ENCODE assay signal across 14 cellular contexts in the genomic region with DNA sequence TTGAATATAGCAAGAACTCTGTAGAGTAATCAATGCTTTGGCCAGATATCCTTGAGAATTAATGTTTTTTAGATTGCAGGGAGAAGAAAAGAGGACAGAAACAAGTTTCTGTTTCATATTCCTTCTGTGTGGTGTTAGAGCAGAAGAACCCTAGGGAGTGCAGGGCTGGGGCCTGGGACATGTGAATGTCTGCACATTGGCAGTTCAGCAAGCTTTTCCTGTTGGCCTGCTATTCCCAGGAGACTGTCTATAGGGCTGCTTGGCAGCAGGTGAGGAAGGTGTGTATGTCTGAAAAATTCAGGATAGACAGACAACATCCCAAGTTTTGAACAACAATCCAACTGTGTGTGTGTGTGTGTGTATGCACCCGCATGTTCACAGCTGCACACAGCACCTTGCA. TPM values are rescaled to one million over a fixed set of nuclear protein-coding genes. Genes with fewer than 3 reads are reported as not detected.
DNase-seq lines count a peak whose midpoint lies in the region; ATAC-seq and TF ChIP-seq lines count a peak whose summit lies in the region.
"Had no signal": no experiment of that assay in that cellular context is flagged by ENCODE, and none has a peak within 500 bp of the region (broad histone marks: within the 10 kb centered on the region; RNA-seq: fewer than 3 reads in every experiment).

No MANE protein-coding gene starts in this region.

- no peak for TF ChIP-seq CTCF in heart right ventricle (IDR thresholded peaks at IDR 0.05)
- no peak for TF ChIP-seq CTCF in osteoblast (IDR thresholded peaks at IDR 0.05; ENCODE audit: extremely low read depth, low read depth, low read length)

- ATAC-seq in heart right ventricle = peak in 1 of 8 donors; percentile 9
- no peak for ATAC-seq in Right ventricle myocardium inferior
- no peak for ATAC-seq in HG03457 (IDR thresholded peaks at IDR 0.05; ENCODE audit: unreplicated experiment)
- no peak for ATAC-seq in HG03432 (IDR thresholded peaks at IDR 0.05; ENCODE audit: unreplicated experiment)
- ATAC-seq in HG02840 (IDR thresholded peaks at IDR 0.05; ENCODE audit: low FRiP score, unreplicated experiment) = no peak
- ATAC-seq: activated T-cell treated with anti-CD3 and anti-CD28 coated beads, Interleukin-2, amount 50 U/mL, for 4 hours; naive thymus-derived CD4-positive, alpha-beta T cell had no signal

- intact Hi-C loops in heart right ventricle (cut with DNase I) (loop anchor here in 1 of 10 donors (2.0 kb wide), 1 partner anchor 27 kb away; no protein-coding TSS in a partner anchor), Right ventricle myocardium inferior (cut with DNase I) (no loop called here)

- H3K79me2 ChIP-seq in osteoblast (ENCODE audit: insufficient read depth, low read length) = peaks cover 2% of the 10 kb centered on the region

- H3K9me3 ChIP-seq in heart right ventricle (no peaks in the 10 kb centered on the region), esophagus (ENCODE audit: control insufficient read depth in 2 of 2, insufficient read depth in 1 of 2, low read depth in 1 of 2, low read length in 1 of 2) (no peaks in the 10 kb centered on the region), osteoblast (ENCODE audit: low read depth, low read length) (no peaks in the 10 kb centered on the region)
- H3K9me3 ChIP-seq: MG63, vagina had no signal

- H3K36me3 ChIP-seq in heart right ventricle (peaks cover 0 to 4% (median 0%) of the 10 kb centered on the region in 9 donors), esophagus (ENCODE audit: control insufficient read depth in 2 of 2, insufficient read depth in 2 of 2, low read length in 1 of 2) (no peaks in the 10 kb centered on the region), osteoblast (ENCODE audit: insufficient read depth, low read length) (no peaks in the 10 kb centered on the region)
- H3K36me3 ChIP-seq: MG63, vagina had no signal

- WGBS in heart right ventricle, 2 donors = 50 to 81% methylated on average over 1 of the region's 1 CpG
- 73 to 85% methylated on average over 1 of the region's 1 CpG for WGBS in esophagus, 2 donors

- H2AFZ ChIP-seq in osteoblast (ENCODE audit: low read length) = no peak overlapping the region

- H3K4me2 ChIP-seq in osteoblast (ENCODE audit: insufficient read depth, low read length) = peak overlapping the region; percentile 8

- H3K4me3 ChIP-seq in heart right ventricle (no peak overlapping the region), esophagus (ENCODE audit: low read depth in 1 of 2, low read length in 2 of 2) (no peak overlapping the region), osteoblast (ENCODE audit: insufficient read depth, low read length) (no peak overlapping the region)
- H3K4me3 ChIP-seq: MG63, SK-N-MC, vagina had no signal

- no peaks in the 10 kb centered on the region for H3K27me3 ChIP-seq in heart right ventricle
- H3K27me3 ChIP-seq in esophagus (ENCODE audit: control insufficient read depth in 1 of 2, insufficient read depth in 2 of 2, low read length in 2 of 2) = no peaks in the 10 kb centered on the region
- no peaks in the 10 kb centered on the region for H3K27me3 ChIP-seq in osteoblast (ENCODE audit: insufficient read depth, low read length)
- H3K27me3 ChIP-seq: MG63, vagina had no signal

- no peak for DNase-seq in heart right ventricle
- DNase-seq in Right ventricle myocardium inferior (ENCODE audit: missing footprints) = no peak
- no peak for DNase-seq in osteoblast (ENCODE audit: insufficient read length, low spot score, missing footprints)
- no peak for DNase-seq in DMS153 (lab: John Stamatoyannopoulos, UW)
- DNase-seq: activated T-cell treated with anti-CD3 and anti-CD28 coated beads, Interleukin-2, amount 50 U/mL, for 4 hours; DMS79; MG63; naive thymus-derived CD4-positive, alpha-beta T cell had no signal

- H3K27ac ChIP-seq in heart right ventricle (peak overlapping the region; percentile 76 to 94 (median 88)), esophagus (ENCODE audit: low read depth in 2 of 2, low read length in 1 of 2) (peak overlapping the region; percentile 52 to 66), osteoblast (ENCODE audit: low read depth, low read length) (peak overlapping the region; percentile 91)
- H3K27ac ChIP-seq: SK-N-MC had no signal

- peaks cover 2 to 52% (median 36%) of the 10 kb centered on the region in 9 donors for H3K4me1 ChIP-seq in heart right ventricle
- H3K4me1 ChIP-seq in esophagus (ENCODE audit: control insufficient read depth in 2 of 2, insufficient read depth in 2 of 2, low read length in 1 of 2) = peaks cover 0 to 4% of the 10 kb centered on the region in 2 donors
- peaks cover 23% of the 10 kb centered on the region for H3K4me1 ChIP-seq in osteoblast (ENCODE audit: insufficient read depth, low read length)

- H4K20me1 ChIP-seq in osteoblast (ENCODE audit: insufficient read depth, low read length) = no peaks in the 10 kb centered on the region

RNA-seq across cellular contexts. Expression of gene CNBP, which starts 13.6 kb away (rescaled TPM):
- total RNA-seq in heart right ventricle (100 to 1,000 TPM; 438 to 594 (median 487) TPM), Right ventricle myocardium inferior (458 TPM), osteoblast (215 and 233 TPM in 2 replicates)
- polyA plus RNA-seq in heart right ventricle (100 to 1,000 TPM; 324 to 372 TPM), esophagus (100 to 1,000 TPM; 287 to 351 TPM)

RNA-seq across cellular contexts. Expression of gene ISY1, which starts 36.5 kb away (rescaled TPM):
- 10 to 100 TPM; 26.7 to 35.4 (median 29.7) TPM for total RNA-seq in heart right ventricle
- 10 to 100 TPM; 15.9 to 24.0 TPM for polyA plus RNA-seq in heart right ventricle
- total RNA-seq in Right ventricle myocardium inferior = 25.1 TPM
- 10 to 100 TPM; 14.9 to 22.1 TPM for polyA plus RNA-seq in esophagus
- 29.0 and 31.8 TPM in 2 replicates for total RNA-seq in osteoblast

RNA-seq across cellular contexts. Expression of gene COPG1, which starts 52.1 kb away (rescaled TPM):
- 100 to 1,000 TPM in 4 of 10 donors, 10 to 100 TPM in 6; 79.5 to 113 (median 96.1) TPM for total RNA-seq in heart right ventricle
- polyA plus RNA-seq in heart right ventricle = 100 to 1,000 TPM in 1 of 2 donors, 10 to 100 TPM in 1; 63.7 to 154 TPM
- 83.9 TPM for total RNA-seq in Right ventricle myocardium inferior
- 10 to 100 TPM; 75.6 TPM for polyA plus RNA-seq in esophagus
- total RNA-seq in osteoblast = 297 and 305 TPM in 2 replicates
